ENCODE assay signal across 8 cellular contexts in the genomic region with DNA sequence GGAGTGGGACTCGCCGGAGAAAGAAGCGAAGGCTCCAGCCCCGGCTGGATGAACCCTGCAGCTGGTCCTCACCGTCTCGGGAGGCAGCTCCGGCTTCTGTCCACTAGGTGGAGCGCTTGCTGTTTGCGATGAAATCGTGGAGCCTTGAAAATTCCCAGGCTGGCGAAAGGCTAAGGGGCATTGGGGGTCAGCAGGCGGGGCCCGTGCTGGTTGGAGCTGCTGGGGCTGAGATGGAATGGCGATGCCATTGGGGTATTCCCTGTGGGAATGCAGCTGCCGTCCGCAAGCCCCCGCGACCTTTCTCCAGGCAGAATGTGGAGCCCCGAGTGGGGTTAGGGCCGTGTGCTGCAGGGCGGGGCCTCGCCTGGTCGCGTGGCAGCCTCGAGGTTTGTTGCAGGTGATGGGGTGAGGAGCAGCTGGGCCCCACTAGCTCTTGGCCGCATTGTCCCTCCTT.
DNase-seq lines count a peak whose midpoint lies in the region; ATAC-seq and TF ChIP-seq lines count a peak whose summit lies in the region.

No MANE protein-coding gene starts in this region.

- WGBS in tibial nerve, 2 donors: 3 to 16% methylated on average over 17 of the region's 26 CpGs

- H3K27ac ChIP-seq in RWPE2 (ENCODE audit: poor library complexity, severe bottlenecking): no peak overlapping the region
- H3K27ac ChIP-seq in parathyroid adenoma: no peak overlapping the region
- H3K27ac ChIP-seq in tibial nerve: no peak overlapping the region

- peaks cover 21% of the 10 kb centered on the region for H3K27me3 ChIP-seq in RWPE2 (ENCODE audit: insufficient read depth, poor library complexity, severe bottlenecking)
- H3K27me3 ChIP-seq in parathyroid adenoma (ENCODE audit: control insufficient read depth, insufficient read depth, low read length): no peaks in the 10 kb centered on the region
- no peaks in the 10 kb centered on the region for H3K27me3 ChIP-seq in tibial nerve

- peak; percentile 90 for TF ChIP-seq CTCF in RWPE2 (IDR thresholded peaks at IDR 0.05; ENCODE audit: poor library complexity, severe bottlenecking)
- peak; percentile 92 for TF ChIP-seq CTCF in parathyroid adenoma (IDR thresholded peaks at IDR 0.05)
- peak; percentile 83 to 93 (median 90) for TF ChIP-seq CTCF in tibial nerve (IDR thresholded peaks at IDR 0.05)

- H3K4me1 ChIP-seq in RWPE2 (ENCODE audit: insufficient read depth, poor library complexity, severe bottlenecking): no peaks in the 10 kb centered on the region
- peaks cover 2% of the 10 kb centered on the region for H3K4me1 ChIP-seq in parathyroid adenoma
- H3K4me1 ChIP-seq in tibial nerve: peaks cover 0 to 15% (median 4%) of the 10 kb centered on the region in 4 donors

- ATAC-seq in RWPE2 (ENCODE audit: low read depth): peak; percentile 75
- no peak for ATAC-seq in GM19467 (IDR thresholded peaks at IDR 0.05; ENCODE audit: unreplicated experiment)

- no peak overlapping the region for H3K4me2 ChIP-seq in parathyroid adenoma (ENCODE audit: low read length)

- no peak overlapping the region for H3K9ac ChIP-seq in parathyroid adenoma

- H3K4me3 ChIP-seq in RWPE2 (ENCODE audit: severe bottlenecking) (no peak overlapping the region), parathyroid adenoma (ENCODE audit: low read depth, low read length) (no peak overlapping the region), tibial nerve (peak overlapping the region in 1 of 4 donors; percentile 11)

- no peak for TF ChIP-seq POLR2A in tibial nerve (IDR thresholded peaks at IDR 0.05)

- H3K9me3 ChIP-seq in RWPE2 (ENCODE audit: severe bottlenecking) (no peaks in the 10 kb centered on the region), parathyroid adenoma (ENCODE audit: control insufficient read depth, low read length) (no peaks in the 10 kb centered on the region), tibial nerve (no peaks in the 10 kb centered on the region)

- H3K79me2 ChIP-seq in parathyroid adenoma: peaks cover 2% of the 10 kb centered on the region

- peak in 1 of 2 donors; percentile 33 for TF ChIP-seq EP300 in tibial nerve (IDR thresholded peaks at IDR 0.05)

- H2AFZ ChIP-seq in parathyroid adenoma: no peak overlapping the region

- H3K36me3 ChIP-seq in RWPE2 (ENCODE audit: low read depth) (no peaks in the 10 kb centered on the region), parathyroid adenoma (ENCODE audit: control insufficient read depth, insufficient read depth, low read length) (no peaks in the 10 kb centered on the region), tibial nerve (no peaks in the 10 kb centered on the region)

- DNase-seq in D341Med (ENCODE audit: low spot score) (peak; percentile 85), HuH-7.5 (ENCODE audit: low spot score) (peak; percentile 95), RWPE2 (ENCODE audit: low spot score) (no peak), globus pallidus (ENCODE audit: low spot score) (peak; percentile 55), tibial nerve (ENCODE audit: low spot score in 2 of 2) (peak; percentile 72 to 74)
- peak; percentile 39 for DNase-seq in activated gamma-delta T cell treated with anti-CD3 and anti-CD28 coated beads, Interleukin-2, amount 50 U/mL, for 16 hours (ENCODE audit: low read depth)
